ENCODE assay signal across 19 cellular contexts in the genomic region with DNA sequence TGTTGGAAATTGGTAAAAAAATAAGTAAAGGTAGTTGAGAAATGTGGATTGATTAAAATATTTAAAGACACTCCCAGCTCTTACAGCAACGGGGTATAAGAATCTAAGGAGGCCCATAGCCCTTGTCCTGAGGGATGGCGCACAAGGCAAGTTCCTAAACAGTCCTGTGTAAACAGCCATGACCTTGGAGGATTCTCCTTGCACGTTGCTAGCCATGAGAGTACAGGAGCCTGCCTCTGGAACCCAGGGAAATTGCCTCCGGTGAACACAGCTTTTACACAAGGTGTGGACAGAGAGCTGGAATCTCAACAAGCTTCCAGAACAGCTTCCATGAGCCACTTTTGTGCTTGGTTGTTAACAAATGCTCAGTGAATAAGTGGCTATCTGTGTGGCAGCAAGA.
"Had no signal": no experiment of that assay in that cellular context is flagged by ENCODE, and none has a peak within 500 bp of the region (broad histone marks: within the 10 kb centered on the region; RNA-seq: fewer than 3 reads in every experiment).

No MANE protein-coding gene starts in this region.

- H3K27me3 ChIP-seq: SJCRH30 had no signal

- DNase-seq: KBM-7, NCI-H1092, NCI-H1105 treated with DMSO at 0.1 percent for 48 hours, NCI-H1417 treated with DMSO at 0.1 percent for 48 hours, NCI-H146, NCI-H1694 treated with DMSO at 0.1 percent for 48 hours, NCI-H1930, NCI-H2081, NCI-H2107, NCI-H2171, NCI-H226, NCI-H446, NCI-H510A, NCI-H524 treated with DMSO at 0.1 percent for 48 hours, NCI-H69, NCI-H774, RPMI8226, SHP77 treated with DMSO at 0.1 percent for 48 hours, SJCRH30 had no signal

- H3K36me3 ChIP-seq: SJCRH30 had no signal

- H3K27ac ChIP-seq: SJCRH30 had no signal

- H3K4me3 ChIP-seq: SJCRH30 had no signal

- H3K4me1 ChIP-seq: SJCRH30 had no signal

- H3K9me3 ChIP-seq: SJCRH30 had no signal
